Comparison of ENCODE assay signal across 1 cellular context in the genomic region with DNA sequence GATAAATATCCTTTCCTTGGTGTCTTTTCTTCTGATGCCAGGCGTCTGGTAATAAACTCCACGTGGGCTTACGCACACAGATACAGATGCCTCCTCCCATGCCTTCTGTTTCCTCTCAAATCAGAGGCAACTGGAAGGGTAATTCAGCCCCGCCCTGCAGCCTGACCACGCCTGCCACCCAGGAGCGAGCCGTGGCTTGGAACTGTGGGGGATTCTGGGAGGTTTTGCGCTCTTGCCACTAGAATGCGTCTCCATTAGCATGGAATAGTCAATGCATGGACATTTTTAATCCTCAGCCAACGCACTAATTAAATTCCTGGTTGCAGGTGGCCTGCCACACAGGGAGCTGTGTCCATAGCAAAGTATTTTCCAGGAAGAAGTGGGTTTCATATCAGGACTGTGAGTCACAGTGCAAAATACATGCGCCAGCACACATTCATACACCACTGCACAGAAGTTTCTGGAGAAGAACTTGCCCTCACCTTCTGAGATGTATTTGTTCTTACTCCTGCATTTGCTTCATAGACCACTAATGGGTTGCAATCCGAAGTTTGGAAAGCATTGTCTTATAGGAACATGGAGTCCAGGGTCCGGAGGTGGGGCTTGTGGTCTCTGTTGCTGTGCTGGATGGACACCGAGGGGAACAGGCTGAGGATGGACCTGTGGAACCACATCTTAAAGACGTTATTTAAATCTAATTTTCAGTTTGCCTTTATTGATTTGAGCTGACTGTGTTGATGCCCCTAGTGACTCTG.
TF ChIP-seq lines count a peak whose summit lies in the region.

No MANE protein-coding gene starts in this region.

TF ChIP-seq in SK-N-SH, 30 proteins besides CTCF, POLR2A, EP300 and RAD21 (continued from another document):
- TF ChIP-seq, protein P1, sequence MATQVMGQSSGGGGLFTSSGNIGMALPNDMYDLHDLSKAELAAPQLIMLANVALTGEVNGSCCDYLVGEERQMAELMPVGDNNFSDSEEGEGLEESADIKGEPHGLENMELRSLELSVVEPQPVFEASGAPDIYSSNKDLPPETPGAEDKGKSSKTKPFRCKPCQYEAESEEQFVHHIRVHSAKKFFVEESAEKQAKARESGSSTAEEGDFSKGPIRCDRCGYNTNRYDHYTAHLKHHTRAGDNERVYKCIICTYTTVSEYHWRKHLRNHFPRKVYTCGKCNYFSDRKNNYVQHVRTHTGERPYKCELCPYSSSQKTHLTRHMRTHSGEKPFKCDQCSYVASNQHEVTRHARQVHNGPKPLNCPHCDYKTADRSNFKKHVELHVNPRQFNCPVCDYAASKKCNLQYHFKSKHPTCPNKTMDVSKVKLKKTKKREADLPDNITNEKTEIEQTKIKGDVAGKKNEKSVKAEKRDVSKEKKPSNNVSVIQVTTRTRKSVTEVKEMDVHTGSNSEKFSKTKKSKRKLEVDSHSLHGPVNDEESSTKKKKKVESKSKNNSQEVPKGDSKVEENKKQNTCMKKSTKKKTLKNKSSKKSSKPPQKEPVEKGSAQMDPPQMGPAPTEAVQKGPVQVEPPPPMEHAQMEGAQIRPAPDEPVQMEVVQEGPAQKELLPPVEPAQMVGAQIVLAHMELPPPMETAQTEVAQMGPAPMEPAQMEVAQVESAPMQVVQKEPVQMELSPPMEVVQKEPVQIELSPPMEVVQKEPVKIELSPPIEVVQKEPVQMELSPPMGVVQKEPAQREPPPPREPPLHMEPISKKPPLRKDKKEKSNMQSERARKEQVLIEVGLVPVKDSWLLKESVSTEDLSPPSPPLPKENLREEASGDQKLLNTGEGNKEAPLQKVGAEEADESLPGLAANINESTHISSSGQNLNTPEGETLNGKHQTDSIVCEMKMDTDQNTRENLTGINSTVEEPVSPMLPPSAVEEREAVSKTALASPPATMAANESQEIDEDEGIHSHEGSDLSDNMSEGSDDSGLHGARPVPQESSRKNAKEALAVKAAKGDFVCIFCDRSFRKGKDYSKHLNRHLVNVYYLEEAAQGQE (IDR thresholded peaks at IDR 0.05; ENCODE audit: low read depth, low read length) = no peak
- no peak for TF ChIP-seq NRF1 (IDR thresholded peaks at IDR 0.05; ENCODE audit: low read depth, low read length)
- TF ChIP-seq TAF1 (IDR thresholded peaks at IDR 0.05; ENCODE audit: borderline replicate concordance, low read depth, low read length) = no peak
- TF ChIP-seq CHD2 (IDR thresholded peaks at IDR 0.05; ENCODE audit: low read length, partially characterized antibody) = no peak
- TF ChIP-seq YY1 (IDR thresholded peaks at IDR 0.05; ENCODE audit: low read depth) = no peak
- TF ChIP-seq JUND (IDR thresholded peaks at IDR 0.05) = no peak
- TF ChIP-seq SMC3 (IDR thresholded peaks at IDR 0.05; ENCODE audit: low read depth, low read length) = no peak
